Comparison of ENCODE assay signal across 24 cellular contexts in genomic region chr2:140128909-140129308, GRCh38.
"Had no signal": no experiment of that assay in that cellular context is flagged by ENCODE, and none has a peak within 500 bp of the region (broad histone marks: within the 10 kb centered on the region; RNA-seq: fewer than 3 reads in every experiment).

No MANE protein-coding gene starts in this region.

- ATAC-seq: activated CD4-positive, alpha-beta T cell treated with anti-CD3 and anti-CD28 coated beads for 36 hours; activated CD4-positive, CD25-positive, alpha-beta regulatory T cell treated with anti-CD3 and anti-CD28 coated beads, Interleukin-2, amount 50 U/mL, for 24 hours; activated CD8-positive, alpha-beta T cell treated with anti-CD3 and anti-CD28 coated beads, Interleukin-2, amount 10 ng/mL, durations not matched to agents 7 days and 5 days; body of pancreas; Right ventricle myocardium inferior had no signal

- DNase-seq: activated CD4-positive, alpha-beta T cell treated with anti-CD3 and anti-CD28 coated beads for 36 hours; activated CD4-positive, alpha-beta T cell treated with anti-CD3 and anti-CD28 coated beads, Interleukin-2, amount 10 ng/mL, durations not matched to agents 7 days and 5 days; activated CD4-positive, alpha-beta T cell treated with anti-CD3 and anti-CD28 coated beads, Interleukin-2, amount 50 U/mL, for 48 hours; activated CD8-positive, alpha-beta T cell treated with anti-CD3 and anti-CD28 coated beads, Interleukin-2, amount 10 ng/mL, durations not matched to agents 7 days and 5 days; activated gamma-delta T cell; activated naive CD4-positive, alpha-beta T cell treated with Interleukin-2 at 50 U/mL for 16 hours; activated naive CD8-positive, alpha-beta T cell treated with anti-CD3 and anti-CD28 coated beads, Interleukin-2, amount 10 ng/mL, durations not matched to agents 7 days and 5 days; activated T-cell treated with anti-CD3 and anti-CD28 coated beads, Interleukin-2, amount 50 U/mL, for 24 hours; amygdala; body of pancreas; Karpas-422; KBM-7; NCI-H1092; NCI-H1436 treated with DMSO at 0.1 percent for 48 hours; NCI-H1694 treated with DMSO at 0.1 percent for 48 hours; NCI-H2029; NCI-H2227 treated with DMSO at 0.1 percent for 48 hours; NCI-H446; NCI-H510A treated with DMSO at 0.1 percent for 48 hours; PC-9; SIG-M5; T1000 had no signal
